12 cellular contexts compared by ENCODE assay signal in the genomic region with DNA sequence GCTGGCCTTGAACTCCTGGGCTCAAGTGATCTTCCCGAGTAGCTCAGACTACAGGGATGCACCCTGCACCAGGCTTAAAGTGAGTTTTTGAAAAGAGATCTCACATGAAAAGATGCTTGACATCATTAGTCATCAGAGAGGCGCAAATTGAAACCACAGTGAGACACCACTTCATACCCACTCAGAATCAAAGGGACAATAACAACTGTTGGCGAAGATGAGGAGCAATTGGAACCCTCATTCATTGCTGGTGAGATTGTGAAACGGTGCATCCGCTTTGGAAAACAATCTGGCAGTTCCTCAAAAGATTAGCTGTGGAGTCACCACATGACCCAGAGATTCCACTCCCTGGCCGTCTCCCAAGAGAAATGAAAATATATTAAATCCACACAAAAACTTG.
DNase-seq lines count a peak whose midpoint lies in the region; ATAC-seq and TF ChIP-seq lines count a peak whose summit lies in the region.
"Had no signal": no experiment of that assay in that cellular context is flagged by ENCODE, and none has a peak within 500 bp of the region (broad histone marks: within the 10 kb centered on the region; RNA-seq: fewer than 3 reads in every experiment).

No MANE protein-coding gene starts in this region.

- H3K27me3 ChIP-seq in left lung (no peaks in the 10 kb centered on the region), PC-9 (ENCODE audit: insufficient read depth, low read depth) (no peaks in the 10 kb centered on the region)
- H3K27me3 ChIP-seq: ascending aorta, testis had no signal

- no peak for TF ChIP-seq CTCF in left lung (IDR thresholded peaks at IDR 0.05)
- TF ChIP-seq CTCF in PC-9 (conservative IDR thresholded peaks at IDR 0.05) = no peak

- peaks cover 11% of the 10 kb centered on the region; the same call in 1 of the 2 replicates for H3F3A ChIP-seq in PC-9 (ENCODE audit: insufficient read depth, low read depth)

- H4K20me1 ChIP-seq in PC-9 (ENCODE audit: insufficient read depth) = no peaks in the 10 kb centered on the region

- ATAC-seq in activated T-helper 17 cell treated with anti-CD3 and anti-CD28 coated beads, Interleukin-2, amount 50 U/mL, for 72 hours (replicated peaks) = peak; percentile 63
- peak; percentile 13 for ATAC-seq in left lung
- ATAC-seq in HG03571 (IDR thresholded peaks at IDR 0.05; ENCODE audit: unreplicated experiment) = no peak

- intact Hi-C loops in left lung (cut with DNase I) (no loop called here), PC-9 (cut with micrococcal nuclease; ENCODE audit: unreplicated experiment) (no loop called here)

- H3K27me3 Mint-ChIP-seq in activated T-helper 17 cell treated with anti-CD3 and anti-CD28 coated beads, Interleukin-2, amount 50 U/mL, for 72 hours = no peaks in the 10 kb centered on the region
- H3K27me3 Mint-ChIP-seq: activated CD4-positive, alpha-beta T cell treated with anti-CD3 and anti-CD28 coated beads, Interleukin-2, amount 10 ng/mL, durations not matched to agents 7 days and 5 days had no signal

- H3K4me1 ChIP-seq in left lung = no peaks in the 10 kb centered on the region
- peaks cover 20% of the 10 kb centered on the region for H3K4me1 ChIP-seq in PC-9 (replicated peaks; ENCODE audit: insufficient read depth)

- BruUV-seq in PC-9 (replicated peaks; lab: Mats Ljungman, UMichigan) = no TSS peak

- H3K4me3 ChIP-seq in left lung (no peak overlapping the region), PC-9 (no peak overlapping the region)
- H3K4me3 ChIP-seq: ascending aorta, testis had no signal

- no peaks in the 10 kb centered on the region for H3K9me3 Mint-ChIP-seq in activated T-helper 17 cell treated with anti-CD3 and anti-CD28 coated beads, Interleukin-2, amount 50 U/mL, for 72 hours
- H3K9me3 Mint-ChIP-seq: activated CD4-positive, alpha-beta T cell treated with anti-CD3 and anti-CD28 coated beads, Interleukin-2, amount 10 ng/mL, durations not matched to agents 7 days and 5 days had no signal

- peak; percentile 83 for DNase-seq in DMS153 treated with DMSO at 0.1 percent for 48 hours (lab: John Stamatoyannopoulos, UW; ENCODE audit: unreplicated experiment)
- peak; percentile 81 for DNase-seq in KBM-7
- no peak for DNase-seq in left lung
- DNase-seq in PC-9 = no peak
- DNase-seq in caudate nucleus (lab: John Stamatoyannopoulos, UW) = no peak
- DNase-seq in activated effector memory CD4-positive, alpha-beta T cell treated with Interleukin-2 at 50 U/mL for 16 hours = no peak
- DNase-seq: activated CD4-positive, alpha-beta T cell treated with anti-CD3 and anti-CD28 coated beads, Interleukin-2, amount 10 ng/mL, durations not matched to agents 7 days and 5 days; stimulated activated CD4-positive, alpha-beta T cell treated with anti-CD3 and anti-CD28 coated beads, Interleukin-2, amount 100 ng/mL, for 24 hours; testis had no signal

- H3K36me3 ChIP-seq in left lung = no peaks in the 10 kb centered on the region
- H3K36me3 ChIP-seq in PC-9 (ENCODE audit: low read depth) = no peaks in the 10 kb centered on the region
- H3K36me3 ChIP-seq: ascending aorta had no signal

- H3K4me3 Mint-ChIP-seq in activated T-helper 17 cell treated with anti-CD3 and anti-CD28 coated beads, Interleukin-2, amount 50 U/mL, for 72 hours = peak overlapping the region; percentile 36
- H3K4me3 Mint-ChIP-seq: activated CD4-positive, alpha-beta T cell treated with anti-CD3 and anti-CD28 coated beads, Interleukin-2, amount 10 ng/mL, durations not matched to agents 7 days and 5 days had no signal

- CTCF ChIA-PET in PC-9 (lab: Charles Lee) = no interaction called here

- H3K9me3 ChIP-seq in left lung = no peaks in the 10 kb centered on the region
- no peaks in the 10 kb centered on the region for H3K9me3 ChIP-seq in PC-9 (ENCODE audit: insufficient read depth, low read depth)
- H3K9me3 ChIP-seq: ascending aorta, testis had no signal

- peak overlapping the region; percentile 64 for H3K27ac Mint-ChIP-seq in activated T-helper 17 cell treated with anti-CD3 and anti-CD28 coated beads, Interleukin-2, amount 50 U/mL, for 72 hours
- H3K27ac Mint-ChIP-seq: activated CD4-positive, alpha-beta T cell treated with anti-CD3 and anti-CD28 coated beads, Interleukin-2, amount 10 ng/mL, durations not matched to agents 7 days and 5 days had no signal

- no peaks in the 10 kb centered on the region for H3K9me2 ChIP-seq in PC-9 (ENCODE audit: insufficient read depth)

- H3K4me2 ChIP-seq in PC-9 = no peak overlapping the region

- POLR2A ChIA-PET in PC-9 (lab: Charles Lee; ENCODE audit: unreplicated experiment) = no interaction called here

- H2AFZ ChIP-seq in PC-9 = no peak overlapping the region

- no peak overlapping the region for H3K27ac ChIP-seq in left lung
- no peak overlapping the region for H3K27ac ChIP-seq in PC-9
- no peak overlapping the region for H3K27ac ChIP-seq in caudate nucleus (ENCODE audit: low read depth, low read length)
- H3K27ac ChIP-seq: ascending aorta, testis had no signal

- H3K79me2 ChIP-seq in PC-9 (ENCODE audit: low read depth) = no peaks in the 10 kb centered on the region

- H3K4me1 Mint-ChIP-seq in activated T-helper 17 cell treated with anti-CD3 and anti-CD28 coated beads, Interleukin-2, amount 50 U/mL, for 72 hours = peaks cover 18% of the 10 kb centered on the region

- in situ Hi-C loops in KBM-7 (cut with MboI; ENCODE audit: low pct_unique_long_range_greater_than_20kb, low sequenced_read_pairs) = loop anchor here (25.0 kb wide), 2 partner anchors 642 to 1042 kb away; a partner anchor contains a TSS

- H3K36me3 Mint-ChIP-seq in activated T-helper 17 cell treated with anti-CD3 and anti-CD28 coated beads, Interleukin-2, amount 50 U/mL, for 72 hours (ENCODE audit: low read depth) = no peaks in the 10 kb centered on the region

Comparison
In these comparisons a context has a peak if more than half of its experiments do, and no peak if none do; other contexts are left out.
1. DNase-seq: peak in DMS153 treated with DMSO at 0.1 percent for 48 hours (single experiment) and KBM-7 (single experiment); none in left lung (0 of 2), PC-9 (0 of 2), caudate nucleus (0 of 61) and activated effector memory CD4-positive, alpha-beta T cell treated with Interleukin-2 at 50 U/mL for 16 hours (single experiment).